Comparison of ENCODE assay signal across 11 cellular contexts in the genomic region with DNA sequence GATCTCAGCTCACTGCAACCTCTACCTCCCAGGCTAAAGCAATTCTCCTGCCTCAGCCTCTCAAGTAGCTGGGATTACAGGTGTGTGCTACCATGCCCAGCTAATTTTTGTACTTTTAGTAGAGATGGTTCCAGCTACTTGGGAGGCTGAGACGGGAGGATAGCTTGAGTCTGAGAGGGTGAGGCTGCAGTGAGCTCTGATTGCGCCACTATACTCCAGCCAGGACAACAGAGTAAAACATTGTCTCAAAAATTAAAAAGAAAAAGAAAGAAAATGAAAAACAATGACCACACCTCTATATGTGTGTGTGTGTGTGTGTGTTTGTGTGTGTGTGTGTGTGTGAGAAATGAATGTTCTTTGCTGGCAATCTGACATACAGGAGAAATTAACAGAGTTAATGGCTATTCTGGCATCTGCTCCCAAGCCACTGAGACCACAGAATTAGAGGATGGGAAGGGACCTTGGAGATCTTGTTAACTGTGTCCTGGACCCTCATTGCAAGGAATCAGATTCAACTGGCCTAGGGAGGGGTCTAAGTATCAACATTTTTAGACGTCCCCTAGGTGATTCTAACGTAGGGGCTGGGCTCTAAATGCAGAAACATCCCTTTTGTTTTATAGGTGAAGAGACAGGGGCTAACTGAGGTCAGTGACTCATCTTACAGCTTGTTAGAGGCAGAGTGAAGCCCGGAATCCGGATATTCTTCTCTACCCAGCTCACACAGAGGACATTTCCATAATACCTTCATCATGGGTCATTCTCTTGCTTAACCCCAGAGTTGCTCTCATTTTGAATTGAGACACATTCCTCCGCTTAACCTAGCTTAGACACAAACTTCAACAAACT. TPM values are rescaled to one million over a fixed set of nuclear protein-coding genes. Genes with fewer than 3 reads are reported as not detected.
DNase-seq lines count a peak whose midpoint lies in the region; ATAC-seq and TF ChIP-seq lines count a peak whose summit lies in the region.
"Had no signal": no experiment of that assay in that cellular context is flagged by ENCODE, and none has a peak within 500 bp of the region (broad histone marks: within the 10 kb centered on the region; RNA-seq: fewer than 3 reads in every experiment).

No MANE protein-coding gene starts in this region.

- H3K4me1 ChIP-seq in mesodermal cell (ENCODE audit: control insufficient read depth, insufficient read depth, low read length, poor library complexity, severe bottlenecking) = peaks cover 56% of the 10 kb centered on the region

- TF ChIP-seq POLR2A in NB4 (IDR thresholded peaks at IDR 0.05; ENCODE audit: extremely low read depth, insufficient read length) = no peak

- DNase-seq in ELF-1 (ENCODE audit: low read depth, low spot score) = peak; percentile 75
- peak; percentile 83 for DNase-seq in NB4 (ENCODE audit: low read depth)
- DNase-seq in dermis blood vessel endothelial cell = peak; percentile 39
- DNase-seq in stimulated activated CD4-positive, alpha-beta T cell treated with anti-CD3 and anti-CD28 coated beads, Interleukin-1b, Interleukin-23, amount 100 ng/mL, for 48 hours = no peak
- DNase-seq in cerebellar nuclear complex (lab: John Stamatoyannopoulos, UW) = no peak
- DNase-seq: DND-41, mucosa of descending colon, NCI-H748 treated with DMSO at 0.1 percent for 48 hours had no signal

- peak overlapping the region; percentile 86 for H3K27ac ChIP-seq in mesodermal cell (ENCODE audit: low read depth, low read length, severe bottlenecking)

- H3K4me3 ChIP-seq in NB4 (ENCODE audit: low read depth, low read length) (no peak overlapping the region), mesodermal cell (ENCODE audit: extremely low read depth, insufficient read depth, low read length, poor library complexity, severe bottlenecking) (no peak overlapping the region)
- H3K4me3 ChIP-seq: mucosa of descending colon had no signal

- ATAC-seq in HG03442 (IDR thresholded peaks at IDR 0.05; ENCODE audit: unreplicated experiment) (no peak), HG03039 (IDR thresholded peaks at IDR 0.05; ENCODE audit: unreplicated experiment) (no peak)
- ATAC-seq: mucosa of descending colon had no signal

- no peak for TF ChIP-seq CTCF in NB4 (IDR thresholded peaks at IDR 0.05; ENCODE audit: low read depth, low read length)

- 6 to 21% methylated on average over 5 to 6 of the region's 7 CpGs for WGBS in mesodermal cell (ENCODE audit: insufficient coverage in 2 of 2), 2 experiments

- H3K9me3 ChIP-seq in mesodermal cell (ENCODE audit: control insufficient read depth, low read length) = no peaks in the 10 kb centered on the region
- H3K9me3 ChIP-seq: mucosa of descending colon had no signal

- H3K36me3 ChIP-seq in mesodermal cell (ENCODE audit: control insufficient read depth, insufficient read depth, low read length) = no peaks in the 10 kb centered on the region

RNA-seq across cellular contexts. Expression of gene MARCHF10, which starts 16.4 kb away (rescaled TPM):
- not detected in 2 replicates for total RNA-seq in dermis blood vessel endothelial cell
- polyA plus RNA-seq in mesodermal cell (2013, experiment 1 of 2) = not detected
- not detected for polyA plus RNA-seq in mesodermal cell (2013, experiment 2 of 2)

Comparison
In these comparisons a context has a peak if more than half of its experiments do, and no peak if none do; other contexts are left out.
1. DNase-seq: peak in ELF-1 (single experiment), NB4 (single experiment) and dermis blood vessel endothelial cell (single experiment); none in stimulated activated CD4-positive, alpha-beta T cell treated with anti-CD3 and anti-CD28 coated beads, Interleukin-1b, Interleukin-23, amount 100 ng/mL, for 48 hours (single experiment) and cerebellar nuclear complex (0 of 2).